ENCODE assay signal across 8 cellular contexts in the genomic region with DNA sequence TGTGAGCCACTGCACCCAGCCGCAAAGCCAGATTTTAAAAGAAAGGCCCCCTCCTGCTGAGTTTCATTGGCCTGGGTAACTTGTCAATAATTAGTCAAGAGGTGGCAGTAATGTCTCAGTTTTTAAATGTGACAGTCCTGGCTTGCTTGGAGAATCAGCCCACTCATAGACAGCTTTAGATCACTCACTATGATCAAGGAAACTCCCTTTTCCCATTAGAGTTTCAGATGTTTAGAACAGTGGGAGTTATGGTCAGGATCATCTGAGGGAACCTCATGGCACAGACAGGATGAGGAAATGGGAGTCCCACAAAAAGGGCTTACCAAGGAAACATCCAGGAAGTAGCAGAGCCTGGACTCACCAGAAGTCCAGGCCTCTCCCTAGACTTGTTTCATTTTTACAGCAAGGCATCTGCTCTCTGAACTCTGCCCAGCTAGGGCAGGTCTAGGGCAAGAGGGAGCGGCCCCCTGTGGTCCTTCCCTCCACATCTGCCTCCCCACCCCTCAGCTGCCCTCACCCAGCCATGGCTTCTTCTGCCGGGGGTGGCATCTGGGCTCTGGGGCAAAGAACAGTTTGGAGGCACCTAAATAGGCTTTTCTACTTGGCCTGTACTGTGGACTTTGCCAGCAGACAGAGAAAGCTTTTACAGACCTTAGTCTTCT. TPM values are rescaled to one million over a fixed set of nuclear protein-coding genes. Genes with fewer than 3 reads are reported as not detected.
A peak's percentile ranks its signal among the peaks of the same experiment; 100 is the strongest.
DNase-seq lines count a peak whose midpoint lies in the region; ATAC-seq and TF ChIP-seq lines count a peak whose summit lies in the region.
"Had no signal": no experiment of that assay in that cellular context is flagged by ENCODE, and none has a peak within 500 bp of the region (broad histone marks: within the 10 kb centered on the region; RNA-seq: fewer than 3 reads in every experiment).

No MANE protein-coding gene starts in this region.

- ATAC-seq in HG03135 (IDR thresholded peaks at IDR 0.05; ENCODE audit: unreplicated experiment) (peak; percentile 70), omental fat pad (ENCODE audit: low FRiP score) (no peak)

- no peak overlapping the region for H3K23ac ChIP-seq in neuronal stem cell (ENCODE audit: low read depth, low read length, poor library complexity)

- no peaks in the 10 kb centered on the region for H3K9me3 ChIP-seq in neuronal stem cell (replicated peaks in 1 of 2; ENCODE audit: control insufficient read depth in 2 of 2, insufficient read depth in 1 of 2, low read depth in 1 of 2, low read length in 2 of 2)

- H4K91ac ChIP-seq in neuronal stem cell (ENCODE audit: low read depth, low read length, poor library complexity): no peak overlapping the region

- no peak overlapping the region for H3K18ac ChIP-seq in neuronal stem cell (ENCODE audit: low read length)

- no peak overlapping the region for H2BK5ac ChIP-seq in neuronal stem cell (ENCODE audit: low read length)

- WGBS in neuronal stem cell (ENCODE audit: extremely low coverage in 2 of 2, insufficient read length in 2 of 2, insufficient replicate concordance in 1 of 2), 2 donors: no CpG with 5 or more reads among the region's 3 CpGs

- H3K4me1 ChIP-seq in neuronal stem cell (ENCODE audit: control insufficient read depth in 2 of 2, insufficient read depth in 1 of 2, low read depth in 1 of 2, low read length in 2 of 2): peaks cover 3 to 10% of the 10 kb centered on the region in 2 donors

- no peak overlapping the region for H3K14ac ChIP-seq in neuronal stem cell (ENCODE audit: low read length)

- no peak overlapping the region for H2BK12ac ChIP-seq in neuronal stem cell (ENCODE audit: low read length)

- TF ChIP-seq CTCF in GM12865 (IDR thresholded peaks at IDR 0.05; ENCODE audit: insufficient read depth, low read depth, low read length, missing control alignments) (peak; percentile 27), epithelial cell of esophagus (IDR thresholded peaks at IDR 0.05; ENCODE audit: insufficient read depth, low read depth, low read length, missing control alignments) (peak; percentile 15), omental fat pad (IDR thresholded peaks at IDR 0.05) (no peak)

- no peaks in the 10 kb centered on the region for H3K36me3 ChIP-seq in neuronal stem cell (replicated peaks in 1 of 2; ENCODE audit: control insufficient read depth in 2 of 2, insufficient read depth in 2 of 2, low read length in 2 of 2)

- no peak overlapping the region for H4K8ac ChIP-seq in neuronal stem cell (ENCODE audit: low read depth, low read length)

- H2AK5ac ChIP-seq in neuronal stem cell (ENCODE audit: low read depth, low read length): no peak overlapping the region

- no peak overlapping the region for H3K4ac ChIP-seq in neuronal stem cell (ENCODE audit: low read length)

- H3K4me2 ChIP-seq in neuronal stem cell (ENCODE audit: insufficient read depth, low read length, poor library complexity, severe bottlenecking): no peak overlapping the region

- H3K27me3 ChIP-seq in neuronal stem cell (ENCODE audit: control insufficient read depth in 3 of 3, insufficient read depth in 3 of 3, low read depth in 1 of 3, low read length in 3 of 3): no peaks in the 10 kb centered on the region

- H3K4me3 ChIP-seq in GM12865 (ENCODE audit: low read depth, low read length): no peak overlapping the region
- no peak overlapping the region for H3K4me3 ChIP-seq in epithelial cell of esophagus (ENCODE audit: low read length)
- no peak overlapping the region for H3K4me3 ChIP-seq in neuronal stem cell (ENCODE audit: low read length in 2 of 2)

- no peak overlapping the region for H2BK15ac ChIP-seq in neuronal stem cell (ENCODE audit: low read length)

- no peaks in the 10 kb centered on the region for H3K79me1 ChIP-seq in neuronal stem cell (ENCODE audit: low read depth, low read length)

- peak overlapping the region; percentile 16 for H2AFZ ChIP-seq in neuronal stem cell (ENCODE audit: low read length)

- H3K27ac ChIP-seq in neuronal stem cell (replicated peaks; ENCODE audit: low read length): no peak overlapping the region

- no peak overlapping the region for H2BK120ac ChIP-seq in neuronal stem cell (ENCODE audit: low read depth, low read length)

- peak; percentile 48 for DNase-seq in GM12865 (ENCODE audit: low read depth)
- peak; percentile 76 for DNase-seq in OCI-M1 (lab: John Stamatoyannopoulos, UW)
- DNase-seq in epithelial cell of esophagus (ENCODE audit: low read depth): peak; percentile 46
- DNase-seq in neuronal stem cell (ENCODE audit: low spot score): peak; percentile 20
- no peak for DNase-seq in occipital lobe (lab: John Stamatoyannopoulos, UW)
- DNase-seq in omental fat pad (ENCODE audit: low spot score): no peak

- H3K9ac ChIP-seq in neuronal stem cell (ENCODE audit: low read depth, low read length, poor library complexity): no peak overlapping the region

RNA-seq across cellular contexts. Expression of a gene that starts 11.2 kb away (rescaled TPM):
- not detected for polyA plus RNA-seq in neuronal stem cell (2013, experiment 1 of 2)
- polyA plus RNA-seq in neuronal stem cell (2013, experiment 2 of 2): not detected
- total RNA-seq in occipital lobe (not detected), omental fat pad (under 1 TPM in 1 of 4 donors, not detected in 3; 0.36 TPM)
- polyA plus RNA-seq: neural cell had no signal

Comparison
In these comparisons a context has a peak if more than half of its experiments do, and no peak if none do; other contexts are left out.
1. DNase-seq: peak in GM12865 (single experiment), OCI-M1 (single experiment), epithelial cell of esophagus (single experiment) and neuronal stem cell (single experiment); none in occipital lobe (single experiment) and omental fat pad (single experiment).
2. CTCF ChIP-seq: peak in GM12865 (single experiment) and epithelial cell of esophagus (single experiment); none in omental fat pad (0 of 3).